Comparison of ENCODE assay signal across 13 cellular contexts in genomic region chr2:128781888-128782385, GRCh38.
"Had no signal": no experiment of that assay in that cellular context is flagged by ENCODE, and none has a peak within 500 bp of the region (broad histone marks: within the 10 kb centered on the region; RNA-seq: fewer than 3 reads in every experiment).

No MANE protein-coding gene starts in this region.

- DNase-seq: activated B cell treated with CpG ODN at 0.5 μM for 24 hours; activated CD4-positive, alpha-beta T cell treated with anti-CD3 and anti-CD28 coated beads, Interleukin-2, amount 10 ng/mL, durations not matched to agents 24 days and 14 days; activated naive CD4-positive, alpha-beta T cell treated with anti-CD3 and anti-CD28 coated beads, Interleukin-2, amount 50 U/mL, for 16 hours; adrenal gland; caudate nucleus; foreskin fibroblast; mucosa of descending colon; naive thymus-derived CD4-positive, alpha-beta T cell; stimulated activated CD4-positive, alpha-beta T cell treated with anti-CD3 and anti-CD28 coated beads, Interleukin-4, amount 100 ng/mL, for 4 hours; stimulated activated CD8-positive, alpha-beta memory T cell treated with anti-CD3 and anti-CD28 coated beads, Interleukin-4, amount 100 ng/mL, for 48 hours had no signal

- H3K27me3 ChIP-seq: adrenal gland, neutrophil had no signal

- H3K4me1 ChIP-seq: adrenal gland had no signal

- H3K36me3 ChIP-seq: adrenal gland, neutrophil had no signal

- H3K4me3 ChIP-seq: adrenal gland, mucosa of descending colon, skin epidermis had no signal

- H3K9me3 ChIP-seq: adrenal gland, mucosa of descending colon, neutrophil had no signal

- ATAC-seq: activated T-helper 17 cell treated with anti-CD3 and anti-CD28 coated beads, Interleukin-2, amount 50 U/mL, for 72 hours; mucosa of descending colon; naive thymus-derived CD4-positive, alpha-beta T cell had no signal

- H3K27ac ChIP-seq: adrenal gland, neutrophil, skin epidermis had no signal
